ENCODE assay signal across 23 cellular contexts in genomic region chr5:157115502-157115901, GRCh38. TPM values are rescaled to one million over a fixed set of nuclear protein-coding genes. Genes with fewer than 3 reads are reported as not detected.
DNase-seq lines count a peak whose midpoint lies in the region; ATAC-seq, FAIRE-seq and TF ChIP-seq lines count a peak whose summit lies in the region.
"Had no signal": no experiment of that assay in that cellular context is flagged by ENCODE, and none has a peak within 500 bp of the region (broad histone marks: within the 10 kb centered on the region; RNA-seq: fewer than 3 reads in every experiment).

No MANE protein-coding gene starts in this region.

- no peaks in the 10 kb centered on the region; the same call in 2 of the 3 replicates for H3K9me3 ChIP-seq in GM12878 (replicated peaks; ENCODE audit: control insufficient read depth, insufficient read depth, low read length)
- no peaks in the 10 kb centered on the region for H3K9me3 ChIP-seq in right cardiac atrium (ENCODE audit: control insufficient read depth, low read length)
- H3K9me3 ChIP-seq: SJCRH30 had no signal

- in situ Hi-C loops in GM12878 (cut with MboI) = no loop called here

- no peak for ATAC-seq in activated CD8-positive, alpha-beta memory T cell treated with anti-CD3 and anti-CD28 coated beads, Interleukin-2, amount 10 ng/mL, durations not matched to agents 7 days and 5 days
- peak; percentile 19 for ATAC-seq in GM12878
- peak; percentile 58 to 62 for ATAC-seq in right cardiac atrium
- ATAC-seq: CD8-positive, alpha-beta T cell; PC-3 had no signal

- H3K9me3 Mint-ChIP-seq in activated CD8-positive, alpha-beta memory T cell treated with anti-CD3 and anti-CD28 coated beads, Interleukin-2, amount 10 ng/mL, durations not matched to agents 7 days and 5 days (ENCODE audit: low read depth) = no peaks in the 10 kb centered on the region
- H3K9me3 Mint-ChIP-seq: CD8-positive, alpha-beta T cell had no signal

- DNase-seq in activated CD8-positive, alpha-beta memory T cell treated with anti-CD3 and anti-CD28 coated beads, Interleukin-2, amount 10 ng/mL, durations not matched to agents 7 days and 5 days = no peak
- DNase-seq in activated CD8-positive, alpha-beta memory T cell treated with anti-CD3 and anti-CD28 coated beads for 24 hours = no peak
- DNase-seq in GM12865 (ENCODE audit: low read depth) = no peak
- DNase-seq in GM12878 (ENCODE audit: low read depth, low spot score) = no peak
- DNase-seq in right cardiac atrium = no peak
- no peak for DNase-seq in HK-2 (ENCODE audit: unreplicated experiment)
- no peak for DNase-seq in D341Med (ENCODE audit: low spot score)
- no peak for DNase-seq in HEK293T (ENCODE audit: extremely low spot score)
- DNase-seq: Calu3; CD8-positive, alpha-beta T cell; H7; NCI-H1417 treated with DMSO at 0.1 percent for 48 hours; NCI-H1930; NCI-H345; NCI-H524 treated with DMSO at 0.1 percent for 48 hours; PC-3; RPMI8226; SJCRH30 had no signal

- H3K27me3 ChIP-seq in GM12878 (replicated peaks in 1 of 2; ENCODE audit: control insufficient read depth in 2 of 2, insufficient read depth in 2 of 2, low read length in 1 of 2) (no peaks in the 10 kb centered on the region), right cardiac atrium (ENCODE audit: control insufficient read depth, insufficient read depth) (no peaks in the 10 kb centered on the region)
- H3K27me3 ChIP-seq: BLaER1, SJCRH30 had no signal

- H3K9ac ChIP-seq in GM12878 (ENCODE audit: control insufficient read depth, insufficient read depth, low read length) = peak overlapping the region; percentile 36; the same call in 1 of the 2 replicates
- H3K9ac ChIP-seq: BLaER1, KMS-11 had no signal

- intact Hi-C loops in GM12878 (cut with micrococcal nuclease; ENCODE audit: unreplicated experiment) (loop anchor here (5.0 to 10.0 kb wide), 2 partner anchors 88 to 191 kb away; no protein-coding TSS in a partner anchor), right cardiac atrium (cut with DNase I) (no loop called here)

- H3K27me3 Mint-ChIP-seq in activated CD8-positive, alpha-beta memory T cell treated with anti-CD3 and anti-CD28 coated beads, Interleukin-2, amount 10 ng/mL, durations not matched to agents 7 days and 5 days = no peaks in the 10 kb centered on the region

- H3K4me3 ChIP-seq in GM12865 (ENCODE audit: low read depth, low read length) = 0 out of 2 replicates have a peak overlapping the region, but pooled peaks have one; percentile 13
- no peak overlapping the region for H3K4me3 ChIP-seq in GM12878
- no peak overlapping the region for H3K4me3 ChIP-seq in right cardiac atrium (ENCODE audit: low read length)
- H3K4me3 ChIP-seq: BLaER1, SJCRH30 had no signal

- RAD21 ChIA-PET in GM12878 (lab: Charles Lee; ENCODE audit: unreplicated experiment) = interaction anchor here (0.7 to 3.8 kb wide), 18 partner anchors 8 to 228 kb away, joined by 3 to 21 read pairs (median 5); partner anchors contain the start of gene MED7

- POLR2A ChIA-PET in GM12878 (lab: Charles Lee) (interaction anchor here (1.1 to 1.6 kb wide), 3 partner anchors 20 to 27 kb away, joined by 3 to 11 read pairs (median 5); partner anchors contain the start of gene MED7), HEK293T (lab: Yijun Ruan, JAX) (interaction anchor here (0.6 kb wide), 1 partner anchor 27 kb away, joined by 4 read pairs; the partner anchor contains the start of gene MED7)

- no peak for TF ChIP-seq EP300 in GM12878 (IDR thresholded peaks at IDR 0.05; ENCODE audit: borderline replicate concordance in 1 of 2, control insufficient read depth in 1 of 2, low read depth in 2 of 2, low read length in 2 of 2)

- CTCF ChIA-PET in activated CD8-positive, alpha-beta memory T cell treated with anti-CD3 and anti-CD28 coated beads, Interleukin-2, amount 10 ng/mL, durations not matched to agents 7 days and 5 days (lab: Charles Lee) = interaction anchor here (0.6 to 4.8 kb wide), 8 partner anchors 8 to 110 kb away, joined by 3 to 18 read pairs (median 4); no protein-coding TSS in a partner anchor
- CTCF ChIA-PET in GM12878 (lab: Yijun Ruan, JAX) = interaction anchor here (0.8 to 4.1 kb wide), 12 partner anchors 16 to 299 kb away, joined by 3 to 51 read pairs (median 4); partner anchors contain the start of gene MED7
- CTCF ChIA-PET in HEK293T (lab: Yijun Ruan, JAX) = no interaction called here

- no TSS peak for BruUV-seq in GM12878 (replicated peaks; lab: Mats Ljungman, UMichigan)

- 86% methylated on average over 1 of the region's 1 CpG for WGBS in GM12878 (ENCODE audit: insufficient coverage, insufficient replicate concordance, low lambda C conversion rate, missing lambda C conversion rate)
- WGBS in right cardiac atrium = 7% methylated on average over 1 of the region's 1 CpG

- no peak for FAIRE-seq in GM12878 (lab: Jason Lieb, UNC)

- no peaks in the 10 kb centered on the region for H4K20me1 ChIP-seq in GM12878 (ENCODE audit: control insufficient read depth, insufficient read depth)
- H4K20me1 ChIP-seq: BLaER1 had no signal

- H3K27ac Mint-ChIP-seq in activated CD8-positive, alpha-beta memory T cell treated with anti-CD3 and anti-CD28 coated beads, Interleukin-2, amount 10 ng/mL, durations not matched to agents 7 days and 5 days = peak overlapping the region; percentile 10
- H3K27ac Mint-ChIP-seq: CD8-positive, alpha-beta T cell had no signal

- H3K36me3 Mint-ChIP-seq in activated CD8-positive, alpha-beta memory T cell treated with anti-CD3 and anti-CD28 coated beads, Interleukin-2, amount 10 ng/mL, durations not matched to agents 7 days and 5 days = peaks cover 5% of the 10 kb centered on the region
- H3K36me3 Mint-ChIP-seq: CD8-positive, alpha-beta T cell had no signal

- no peak for TF ChIP-seq RAD21 in GM12878 (IDR thresholded peaks at IDR 0.05; ENCODE audit: insufficient read depth, low read depth, low read length)

- peak overlapping the region; percentile 90 for H3K27ac ChIP-seq in GM12878 (ENCODE audit: control insufficient read depth, insufficient read depth)
- no peak overlapping the region for H3K27ac ChIP-seq in right cardiac atrium (ENCODE audit: low read length)
- H3K27ac ChIP-seq: BLaER1, KMS-11, SJCRH30 had no signal

- H3K4me1 ChIP-seq in GM12878 (ENCODE audit: control insufficient read depth, insufficient read depth, low read length) = peaks cover 22% of the 10 kb centered on the region
- H3K4me1 ChIP-seq in right cardiac atrium (ENCODE audit: control insufficient read depth, insufficient read depth, low read length) = peaks cover 2% of the 10 kb centered on the region
- H3K4me1 ChIP-seq: BLaER1, SJCRH30 had no signal

- H3K4me1 Mint-ChIP-seq in activated CD8-positive, alpha-beta memory T cell treated with anti-CD3 and anti-CD28 coated beads, Interleukin-2, amount 10 ng/mL, durations not matched to agents 7 days and 5 days = peaks cover 43% of the 10 kb centered on the region

- TF ChIP-seq CTCF in GM12865 (IDR thresholded peaks at IDR 0.05; ENCODE audit: insufficient read depth, low read depth, low read length, missing control alignments) = no peak
- no peak for TF ChIP-seq CTCF in GM12878 (IDR thresholded peaks at IDR 0.05 in 2 of 3, conservative IDR thresholded peaks at IDR 0.05 in 1 of 3; ENCODE audit: control insufficient read depth in 2 of 3, extremely low read depth in 1 of 3, insufficient read depth in 1 of 3, low read depth in 3 of 3, low read length in 3 of 3)

- SMC1A ChIA-PET in GM12878 (lab: Charles Lee; ENCODE audit: uncharacterized antibody, unreplicated experiment) = interaction anchor here (0.7 to 6.2 kb wide), 26 partner anchors 8 to 646 kb away, joined by 3 to 54 read pairs (median 4); partner anchors contain the start of gene MED7

- H3K4me3 Mint-ChIP-seq in activated CD8-positive, alpha-beta memory T cell treated with anti-CD3 and anti-CD28 coated beads, Interleukin-2, amount 10 ng/mL, durations not matched to agents 7 days and 5 days = no peak overlapping the region
- H3K4me3 Mint-ChIP-seq: CD8-positive, alpha-beta T cell had no signal

- H3K4me2 ChIP-seq in GM12878 (ENCODE audit: control insufficient read depth, insufficient read depth) = 0 out of 2 replicates have a peak overlapping the region, but pooled peaks have one; percentile 23
- H3K4me2 ChIP-seq: BLaER1, KMS-11 had no signal

- H3K79me2 ChIP-seq in GM12878 (ENCODE audit: control insufficient read depth, insufficient read depth, low read length) = no peaks in the 10 kb centered on the region

- H3K36me3 ChIP-seq in GM12878 (ENCODE audit: control insufficient read depth in 2 of 2, insufficient read depth in 2 of 2, low read length in 1 of 2) = no peaks in the 10 kb centered on the region
- H3K36me3 ChIP-seq: BLaER1, SJCRH30 had no signal

- TF ChIP-seq POLR2A in GM12878 (IDR thresholded peaks at IDR 0.05; ENCODE audit: low read depth, low read length) = no peak

- H2AFZ ChIP-seq in GM12878 (ENCODE audit: control insufficient read depth, low read depth, low read length) = no peak overlapping the region; the same call in 1 of the 2 replicates

RNA-seq across cellular contexts. Expression of gene HAVCR2, which starts 6.7 kb away (rescaled TPM):
- 100 to 1,000 TPM in 1 of 2 experiments, 10 to 100 TPM in 1; 51.9 to 108 TPM for total RNA-seq in activated CD8-positive, alpha-beta memory T cell treated with anti-CD3 and anti-CD28 coated beads, Interleukin-2, amount 10 ng/mL, durations not matched to agents 7 days and 5 days
- 50.4 and 51.9 TPM in 2 replicates for total RNA-seq in GM12878 (2013; cell fraction: nucleolus; rRNA removed)
- total RNA-seq in GM12878 (2014; rRNA removed) = 6.6 and 9.0 TPM in 2 replicates
- total RNA-seq in GM12878 (2014; rRNA removed; fragmentation: Illumina TruSeq; extraction: Trizol) = 7.2 and 7.6 TPM in 2 replicates
- 5.2 and 6.5 TPM in 2 replicates for total RNA-seq in GM12878 (2021)
- 3.8 TPM for polyA plus RNA-seq in GM12878 (2011; ENCODE audit: low read depth)
- polyA plus RNA-seq in GM12878 (2011; rRNA removed) = 5.2 and 5.4 TPM in 2 replicates
- 3.4 and 4.6 TPM in 2 replicates for polyA plus RNA-seq in GM12878 (2011; cell fraction: cytosol; rRNA removed)
- 2.4 and 2.5 TPM in 2 replicates for polyA plus RNA-seq in GM12878 (2011; cell fraction: nucleus; rRNA removed)
- 3.9 and 8.2 TPM in 2 replicates for polyA plus RNA-seq in GM12878 (2012)
- 7.3 and 7.6 TPM in 2 replicates for polyA plus RNA-seq in GM12878 (2014; fragmentation: Illumina TruSeq; extraction: Trizol)
- polyA plus RNA-seq in GM12878 (2014; fragmentation: Nextera tagmentation; extraction: Ambion mirVana) = 1 to 10 TPM; 7.2 to 7.5 TPM
- 6.0 and 7.4 TPM in 2 replicates for polyA plus RNA-seq in GM12878 (2014; rRNA removed)
- polyA plus RNA-seq in GM12878 (2016; fragmentation: Nextera tagmentation; extraction: Ambion mirVana) = 1 to 10 TPM; 5.5 to 6.0 TPM
- polyA minus RNA-seq in GM12878 (2011; rRNA and poly(A)+ RNA removed) = 7.3 and 8.2 TPM in 2 replicates
- polyA minus RNA-seq in GM12878 (2011; cell fraction: cytosol; rRNA and poly(A)+ RNA removed) = 1.5 and 4.5 TPM in 2 replicates
- 4.8 and 6.6 TPM in 2 replicates for polyA minus RNA-seq in GM12878 (2011; cell fraction: nucleus; rRNA and poly(A)+ RNA removed)
- 1 to 10 TPM; 4.7 to 5.2 (median 4.9) TPM for total RNA-seq in right cardiac atrium
- 1.8 TPM for polyA plus RNA-seq in right cardiac atrium
- total RNA-seq: A172, HT-29 had no signal

RNA-seq across cellular contexts. Expression of gene MED7, which starts 27.2 kb away (rescaled TPM):
- 10 to 100 TPM; 15.8 to 17.0 TPM for total RNA-seq in activated CD8-positive, alpha-beta memory T cell treated with anti-CD3 and anti-CD28 coated beads, Interleukin-2, amount 10 ng/mL, durations not matched to agents 7 days and 5 days
- 20.0 and 22.5 TPM in 2 replicates for total RNA-seq in GM12878 (2013; cell fraction: nucleolus; rRNA removed)
- total RNA-seq in GM12878 (2014; rRNA removed) (9.3 and 11.7 TPM in 2 replicates), GM12878 (2014; rRNA removed; fragmentation: Illumina TruSeq; extraction: Trizol) (15.8 and 20.7 TPM in 2 replicates), GM12878 (2021) (11.0 and 12.3 TPM in 2 replicates), right cardiac atrium (10 to 100 TPM in 3 of 4 donors, 1 to 10 TPM in 1; 9.6 to 10.6 (median 10.2) TPM)
- polyA plus RNA-seq in GM12878 (2011; ENCODE audit: low read depth) = 7.3 TPM
- polyA plus RNA-seq in GM12878 (2011; rRNA removed) (22.6 and 36.0 TPM in 2 replicates), GM12878 (2014; fragmentation: Illumina TruSeq; extraction: Trizol) (22.7 and 28.8 TPM in 2 replicates), GM12878 (2014; fragmentation: Nextera tagmentation; extraction: Ambion mirVana) (10 to 100 TPM; 42.6 to 47.7 TPM), GM12878 (2014; rRNA removed) (11.3 and 18.1 TPM in 2 replicates), GM12878 (2016; fragmentation: Nextera tagmentation; extraction: Ambion mirVana) (10 to 100 TPM; 30.2 to 35.1 TPM), right cardiac atrium (14.3 TPM)
- polyA plus RNA-seq in GM12878 (2011; cell fraction: cytosol; rRNA removed) = 6.9 and 9.2 TPM in 2 replicates
- polyA plus RNA-seq in GM12878 (2011; cell fraction: nucleus; rRNA removed) = 8.2 and 9.0 TPM in 2 replicates
- polyA plus RNA-seq in GM12878 (2012) = 13.4 and 15.7 TPM in 2 replicates
- 7.9 and 11.0 TPM in 2 replicates for polyA minus RNA-seq in GM12878 (2011; rRNA and poly(A)+ RNA removed)
- 4.1 and 4.7 TPM in 2 replicates for polyA minus RNA-seq in GM12878 (2011; cell fraction: cytosol; rRNA and poly(A)+ RNA removed)
- polyA minus RNA-seq in GM12878 (2011; cell fraction: nucleus; rRNA and poly(A)+ RNA removed) = 5.6 and 6.8 TPM in 2 replicates

RNA-seq across cellular contexts. Expression of gene GARIN3, which starts 50.6 kb away (rescaled TPM):
- total RNA-seq in activated CD8-positive, alpha-beta memory T cell treated with anti-CD3 and anti-CD28 coated beads, Interleukin-2, amount 10 ng/mL, durations not matched to agents 7 days and 5 days = under 1 TPM in 1 of 2 experiments, not detected in 1; 0.09 TPM
- total RNA-seq in GM12878 (2013; cell fraction: nucleolus; rRNA removed) = not detected in 2 replicates
- total RNA-seq in GM12878 (2014; rRNA removed) (not detected in 2 replicates), GM12878 (2014; rRNA removed; fragmentation: Illumina TruSeq; extraction: Trizol) (not detected in 2 replicates), GM12878 (2021) (not detected in 2 replicates), right cardiac atrium (not detected)
- polyA plus RNA-seq in GM12878 (2011; ENCODE audit: low read depth) = not detected
- polyA plus RNA-seq in GM12878 (2011; rRNA removed) (not detected in 2 replicates), GM12878 (2014; fragmentation: Illumina TruSeq; extraction: Trizol) (not detected in 2 replicates), GM12878 (2014; fragmentation: Nextera tagmentation; extraction: Ambion mirVana) (not detected), GM12878 (2014; rRNA removed) (not detected in 2 replicates), GM12878 (2016; fragmentation: Nextera tagmentation; extraction: Ambion mirVana) (under 1 TPM in 1 of 2 experiments, not detected in 1; 0.15 TPM), right cardiac atrium (not detected)
- not detected in 2 replicates for polyA plus RNA-seq in GM12878 (2011; cell fraction: cytosol; rRNA removed)
- not detected in 2 replicates for polyA plus RNA-seq in GM12878 (2011; cell fraction: nucleus; rRNA removed)
- polyA plus RNA-seq in GM12878 (2012) = not detected in 2 replicates
- polyA minus RNA-seq in GM12878 (2011; rRNA and poly(A)+ RNA removed) = not detected in 2 replicates
- not detected in 2 replicates for polyA minus RNA-seq in GM12878 (2011; cell fraction: cytosol; rRNA and poly(A)+ RNA removed)
- polyA minus RNA-seq in GM12878 (2011; cell fraction: nucleus; rRNA and poly(A)+ RNA removed) = not detected in 2 replicates
- total RNA-seq: A172; Calu3; CD8-positive, alpha-beta T cell; H7; HT-29; M059J; PC-3; SJCRH30 had no signal

RNA-seq across cellular contexts. Expression of gene HAVCR1, which starts 56.6 kb away (rescaled TPM):
- total RNA-seq in activated CD8-positive, alpha-beta memory T cell treated with anti-CD3 and anti-CD28 coated beads, Interleukin-2, amount 10 ng/mL, durations not matched to agents 7 days and 5 days = 1 to 10 TPM; 2.2 to 2.7 TPM
- total RNA-seq in GM12878 (2013; cell fraction: nucleolus; rRNA removed) = 2.3 and 3.9 TPM in 2 replicates
- total RNA-seq in GM12878 (2014; rRNA removed) (0.45 TPM in 1 of 2 replicates, not detected in the other), GM12878 (2014; rRNA removed; fragmentation: Illumina TruSeq; extraction: Trizol) (not detected in 2 replicates), GM12878 (2021) (not detected in 2 replicates), right cardiac atrium (not detected)
- polyA plus RNA-seq in GM12878 (2011; ENCODE audit: low read depth) = 0.13 TPM
- polyA plus RNA-seq in GM12878 (2011; rRNA removed) (0.07 and 0.08 TPM in 2 replicates), GM12878 (2014; fragmentation: Illumina TruSeq; extraction: Trizol) (0.33 TPM in 1 of 2 replicates, not detected in the other), GM12878 (2014; fragmentation: Nextera tagmentation; extraction: Ambion mirVana) (not detected), GM12878 (2014; rRNA removed) (not detected in 2 replicates), GM12878 (2016; fragmentation: Nextera tagmentation; extraction: Ambion mirVana) (not detected), right cardiac atrium (not detected)
- polyA plus RNA-seq in GM12878 (2011; cell fraction: cytosol; rRNA removed) = not detected in 2 replicates
- 0.24 and 0.26 TPM in 2 replicates for polyA plus RNA-seq in GM12878 (2011; cell fraction: nucleus; rRNA removed)
- not detected in 2 replicates for polyA plus RNA-seq in GM12878 (2012)
- polyA minus RNA-seq in GM12878 (2011; rRNA and poly(A)+ RNA removed) = 0.37 TPM in 1 of 2 replicates, not detected in the other
- polyA minus RNA-seq in GM12878 (2011; cell fraction: cytosol; rRNA and poly(A)+ RNA removed) = not detected in 2 replicates
- 1.5 TPM in 1 of 2 replicates, not detected in the other for polyA minus RNA-seq in GM12878 (2011; cell fraction: nucleus; rRNA and poly(A)+ RNA removed)
- total RNA-seq: A172, H7, HT-29, M059J, PC-3 had no signal
